In genomic region chr6:5103250-5103649, GRCh38 we compare ENCODE assay signal across 24 cellular contexts. TPM values are rescaled to one million over a fixed set of nuclear protein-coding genes. Genes with fewer than 3 reads are reported as not detected.
DNase-seq lines count a peak whose midpoint lies in the region; ATAC-seq, FAIRE-seq and TF ChIP-seq lines count a peak whose summit lies in the region.
"Had no signal": no experiment of that assay in that cellular context is flagged by ENCODE, and none has a peak within 500 bp of the region (broad histone marks: within the 10 kb centered on the region; RNA-seq: fewer than 3 reads in every experiment).

No MANE protein-coding gene starts in this region.

- TF ChIP-seq CTCF in left ventricle myocardium inferior (IDR thresholded peaks at IDR 0.05; ENCODE audit: borderline replicate concordance), result no peak
- no peak for TF ChIP-seq CTCF in heart left ventricle (IDR thresholded peaks at IDR 0.05)
- no peak for TF ChIP-seq CTCF in osteoblast (IDR thresholded peaks at IDR 0.05; ENCODE audit: extremely low read depth, low read depth, low read length)
- TF ChIP-seq CTCF in smooth muscle cell (IDR thresholded peaks at IDR 0.05; ENCODE audit: borderline replicate concordance, insufficient read depth, poor library complexity, severe bottlenecking), result no peak

- ATAC-seq in heart left ventricle, result no peak
- ATAC-seq: PC-3 had no signal

- H3K27ac ChIP-seq in left ventricle myocardium inferior (replicated peaks) (peak overlapping the region; percentile 16), heart left ventricle (peak overlapping the region in 3 of 12 donors; percentile 11 to 29 (median 14)), osteoblast (ENCODE audit: low read depth, low read length) (no peak overlapping the region), smooth muscle cell (ENCODE audit: low read depth) (no peak overlapping the region), small intestine (ENCODE audit: low read depth in 1 of 2, low read length in 1 of 2) (no peak overlapping the region)
- H3K27ac ChIP-seq: HL-60 had no signal

- FAIRE-seq in small intestine (lab: Jason Lieb, UNC), result no peak
- FAIRE-seq: D721Med had no signal

- no peak for TF ChIP-seq POLR2A in heart left ventricle (IDR thresholded peaks at IDR 0.05)

- H3K4me2 ChIP-seq in osteoblast (ENCODE audit: insufficient read depth, low read length) (no peak overlapping the region), smooth muscle cell (no peak overlapping the region)
- H3K4me2 ChIP-seq: SK-N-SH had no signal

- H3K36me3 ChIP-seq in left ventricle myocardium inferior (no peaks in the 10 kb centered on the region), heart left ventricle (no peaks in the 10 kb centered on the region), osteoblast (ENCODE audit: insufficient read depth, low read length) (no peaks in the 10 kb centered on the region), smooth muscle cell (ENCODE audit: low read depth) (no peaks in the 10 kb centered on the region), small intestine (ENCODE audit: control insufficient read depth in 2 of 2, insufficient read depth in 2 of 2, low read length in 2 of 2) (no peaks in the 10 kb centered on the region)
- H3K36me3 ChIP-seq: HAP-1 had no signal

- 58 to 69% (median 63%) methylated on average over 8 of the region's 8 CpGs for WGBS in heart left ventricle, 4 donors
- WGBS in smooth muscle cell (ENCODE audit: low lambda C conversion rate), result 96% methylated on average over 8 of the region's 8 CpGs
- 85 to 89% (median 88%) methylated on average over 8 of the region's 8 CpGs for WGBS in small intestine, 3 donors

- H2AFZ ChIP-seq in osteoblast (ENCODE audit: low read length) (no peak overlapping the region), smooth muscle cell (ENCODE audit: low read depth) (no peak overlapping the region)

- H3K79me2 ChIP-seq in osteoblast (ENCODE audit: insufficient read depth, low read length), result no peaks in the 10 kb centered on the region
- no peaks in the 10 kb centered on the region for H3K79me2 ChIP-seq in smooth muscle cell (ENCODE audit: low read depth)

- no peak overlapping the region for H3K4me3 ChIP-seq in left ventricle myocardium inferior
- H3K4me3 ChIP-seq in heart left ventricle, result no peak overlapping the region
- no peak overlapping the region for H3K4me3 ChIP-seq in osteoblast (ENCODE audit: insufficient read depth, low read length)
- H3K4me3 ChIP-seq in smooth muscle cell, result no peak overlapping the region
- H3K4me3 ChIP-seq in small intestine (ENCODE audit: low read depth in 1 of 2, low read length in 2 of 2), result no peak overlapping the region
- H3K4me3 ChIP-seq: HAP-1 had no signal

- H3K9ac ChIP-seq in smooth muscle cell (ENCODE audit: low read depth), result no peak overlapping the region
- H3K9ac ChIP-seq: SK-N-SH had no signal

- H3K9me3 ChIP-seq in left ventricle myocardium inferior (replicated peaks) (no peaks in the 10 kb centered on the region), heart left ventricle (no peaks in the 10 kb centered on the region), osteoblast (ENCODE audit: low read depth, low read length) (no peaks in the 10 kb centered on the region), smooth muscle cell (replicated peaks; ENCODE audit: low read depth) (no peaks in the 10 kb centered on the region), small intestine (ENCODE audit: control insufficient read depth, low read depth) (no peaks in the 10 kb centered on the region)
- H3K9me3 ChIP-seq: HAP-1, SK-N-SH had no signal

- peaks cover 21% of the 10 kb centered on the region for H3K4me1 ChIP-seq in left ventricle myocardium inferior
- H3K4me1 ChIP-seq in heart left ventricle, result peaks cover 0 to 22% (median under 1%) of the 10 kb centered on the region in 12 donors
- H3K4me1 ChIP-seq in osteoblast (ENCODE audit: insufficient read depth, low read length), result no peaks in the 10 kb centered on the region
- H3K4me1 ChIP-seq in smooth muscle cell (ENCODE audit: low read depth), result no peaks in the 10 kb centered on the region
- no peaks in the 10 kb centered on the region for H3K4me1 ChIP-seq in small intestine (ENCODE audit: control insufficient read depth in 2 of 2, insufficient read depth in 1 of 2, low read depth in 1 of 2, low read length in 1 of 2)
- H3K4me1 ChIP-seq: HAP-1 had no signal

- DNase-seq in left ventricle myocardium inferior, result no peak
- no peak for DNase-seq in heart left ventricle
- DNase-seq in OCI-M1 (lab: John Stamatoyannopoulos, UW), result peak; percentile 79
- DNase-seq in astrocyte of the hippocampus (ENCODE audit: low read depth, low spot score), result peak; percentile 10
- peak; percentile 89 for DNase-seq in osteoblast (ENCODE audit: insufficient read length, low spot score, missing footprints)
- DNase-seq in smooth muscle cell (lab: John Stamatoyannopoulos, UW; ENCODE audit: unreplicated experiment), result no peak
- DNase-seq in small intestine, result no peak
- no peak for DNase-seq in NAMALWA (ENCODE audit: low spot score)
- DNase-seq: 8988T, C1 segment of cervical spinal cord, Karpas-422, NCI-H187, NCI-H2107, NCI-H226, NCI-H524, NCI-H82, PC-3, RPMI8226, SHP77 treated with DMSO at 0.1 percent for 48 hours, SK-N-SH had no signal

- H4K20me1 ChIP-seq in osteoblast (ENCODE audit: insufficient read depth, low read length) (no peaks in the 10 kb centered on the region), smooth muscle cell (ENCODE audit: low read depth) (no peaks in the 10 kb centered on the region)

- no peaks in the 10 kb centered on the region for H3K27me3 ChIP-seq in left ventricle myocardium inferior (ENCODE audit: low read depth)
- H3K27me3 ChIP-seq in heart left ventricle, result no peaks in the 10 kb centered on the region
- no peaks in the 10 kb centered on the region for H3K27me3 ChIP-seq in osteoblast (ENCODE audit: insufficient read depth, low read length)
- no peaks in the 10 kb centered on the region for H3K27me3 ChIP-seq in smooth muscle cell (ENCODE audit: low read depth)
- no peaks in the 10 kb centered on the region for H3K27me3 ChIP-seq in small intestine (ENCODE audit: control insufficient read depth in 2 of 2, insufficient read depth in 2 of 2, low read length in 2 of 2)

- H3F3A ChIP-seq in smooth muscle cell (ENCODE audit: low read depth), result no peaks in the 10 kb centered on the region

- intact Hi-C loops in left ventricle myocardium inferior (cut with micrococcal nuclease) (no loop called here), heart left ventricle (cut with DNase I) (no loop called here)

RNA-seq across cellular contexts. Expression of gene PPP1R3G, which starts 18.1 kb away (rescaled TPM):
- total RNA-seq in left ventricle myocardium inferior (11.1 TPM), heart left ventricle (10 to 100 TPM in 4 of 9 donors, 1 to 10 TPM in 5; 5.8 to 12.3 (median 9.7) TPM), osteoblast (3.3 and 3.5 TPM in 2 replicates), smooth muscle cell (0.63 and 1.4 TPM in 2 replicates)
- polyA plus RNA-seq in heart left ventricle (1 to 10 TPM; 5.4 to 8.0 TPM), smooth muscle cell (1.4 and 1.8 TPM in 2 replicates), small intestine (under 1 TPM in 1 of 3 donors, not detected in 2; 0.28 TPM)
- total RNA-seq: HT1080 had no signal

Comparison
In these comparisons a context has a peak if more than half of its experiments do, and no peak if none do; other contexts are left out.
1. DNase-seq: peak in OCI-M1 (single experiment), astrocyte of the hippocampus (single experiment) and osteoblast (single experiment); none in left ventricle myocardium inferior (single experiment), heart left ventricle (0 of 5), smooth muscle cell (single experiment), small intestine (single experiment) and NAMALWA (single experiment).